In the genomic region with DNA sequence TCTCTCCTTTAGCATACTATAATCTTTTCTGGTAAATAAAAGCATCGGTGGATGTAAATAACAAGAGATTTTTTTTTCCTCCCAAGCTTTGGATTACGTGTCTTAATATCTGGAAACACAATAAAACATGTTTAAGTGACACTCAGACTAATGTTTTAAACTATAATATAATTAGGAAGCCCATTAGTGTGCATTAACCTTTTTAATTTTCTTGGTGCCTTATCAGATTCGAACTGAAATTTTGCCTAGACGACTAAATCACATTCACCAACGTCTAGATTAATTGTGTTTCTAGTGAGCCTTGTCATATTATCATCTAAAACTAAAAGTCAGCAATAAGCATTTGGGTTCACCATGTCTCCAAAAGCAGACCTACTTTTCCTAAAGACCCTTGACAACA, we compare ENCODE assay signal across 27 cellular contexts.
"Had no signal": no experiment of that assay in that cellular context is flagged by ENCODE, and none has a peak within 500 bp of the region (broad histone marks: within the 10 kb centered on the region; RNA-seq: fewer than 3 reads in every experiment).

No MANE protein-coding gene starts in this region.

- H3K9me3 ChIP-seq: neutrophil, pancreas, prostate gland, right atrium auricular region, right lobe of liver, sigmoid colon, stomach, thoracic aorta, thyroid gland, tibial nerve, upper lobe of left lung, vagina had no signal

- H3K27ac ChIP-seq: neutrophil, pancreas, prostate gland, right atrium auricular region, right lobe of liver, sigmoid colon, stomach, thoracic aorta, thyroid gland, tibial nerve, upper lobe of left lung, vagina had no signal

- H3K36me3 ChIP-seq: neutrophil, pancreas, prostate gland, right atrium auricular region, right lobe of liver, sigmoid colon, stomach, thoracic aorta, thyroid gland, upper lobe of left lung, vagina had no signal

- DNase-seq: naive thymus-derived CD8-positive, alpha-beta T cell; nephron progenitor cell; nucleus accumbens; pancreas; retina; right lobe of liver; sigmoid colon; small intestine; stimulated activated CD4-positive, alpha-beta T cell treated with anti-CD3 and anti-CD28 coated beads, Interleukin-15, amount 100 ng/mL, for 24 hours; stimulated activated CD4-positive, alpha-beta T cell treated with anti-CD3 and anti-CD28 coated beads, Interleukin-2, amount 100 ng/mL, for 24 hours; stimulated activated CD4-positive, alpha-beta T cell treated with anti-CD3 and anti-CD28 coated beads, Interleukin-2, amount 100 ng/mL, for 48 hours; stimulated activated CD4-positive, alpha-beta T cell treated with anti-CD3 and anti-CD28 coated beads, Interleukin-4, amount 100 ng/mL, for 24 hours; stimulated activated naive B cell treated with anti-CD40 and anti-IgM and Interleukin-4, amounts not matched to agents 10 μg/mL and 1 μg/mL and 100 μg/mL, for 72 hours; stimulated activated naive CD4-positive, alpha-beta T cell treated with Interleukin-2 at 50 U/mL for 16 hours; stomach; thyroid gland; trophoblast cell; upper lobe of left lung had no signal

- FAIRE-seq: pancreas, small intestine, urothelium cell line had no signal

- H3K4me1 ChIP-seq: pancreas, prostate gland, right atrium auricular region, right lobe of liver, sigmoid colon, stomach, thyroid gland, tibial nerve, upper lobe of left lung, vagina had no signal

- H3K4me3 ChIP-seq: pancreas, prostate gland, right atrium auricular region, right lobe of liver, sigmoid colon, stomach, thoracic aorta, thyroid gland, tibial nerve, upper lobe of left lung, vagina had no signal

- H3K27me3 ChIP-seq: neutrophil, pancreas, right atrium auricular region, right lobe of liver, sigmoid colon, stomach, thyroid gland, tibial nerve, upper lobe of left lung, vagina had no signal

- ATAC-seq: naive thymus-derived CD8-positive, alpha-beta T cell; natural killer cell treated with Interleukin-12 subunit alpha and Interleukin-12 subunit beta and Interleukin-15 and Interleukin-18, amount 100 ng/mL, for 72 hours; pancreas; right lobe of liver; stimulated activated effector memory CD8-positive, alpha-beta T cell treated with anti-CD3 and anti-CD28 coated beads, Interleukin-12 subunit alpha, Interleukin-12 subunit beta, amount 100 ng/mL, for 72 hours; stimulated activated naive B cell treated with anti-CD40 and anti-IgM and Interleukin-4, amounts not matched to agents 10 μg/mL and 1 μg/mL and 100 μg/mL, for 72 hours had no signal
